20 cellular contexts compared by ENCODE assay signal in genomic region chr1:8899046-8899445, GRCh38. TPM values are rescaled to one million over a fixed set of nuclear protein-coding genes. Genes with fewer than 3 reads are reported as not detected.
A peak's percentile ranks its signal among the peaks of the same experiment; 100 is the strongest.
DNase-seq lines count a peak whose midpoint lies in the region; ATAC-seq lines count a peak whose summit lies in the region.
"Had no signal": no experiment of that assay in that cellular context is flagged by ENCODE, and none has a peak within 500 bp of the region (broad histone marks: within the 10 kb centered on the region; RNA-seq: fewer than 3 reads in every experiment).

No MANE protein-coding gene starts in this region.

- H3K27me3 Mint-ChIP-seq in activated T-cell treated with anti-CD3 and anti-CD28 coated beads, Interleukin-2, amount 50 U/mL, for 72 hours (ENCODE audit: low read depth) = no peaks in the 10 kb centered on the region
- H3K27me3 Mint-ChIP-seq in naive thymus-derived CD4-positive, alpha-beta T cell = no peaks in the 10 kb centered on the region

- peak overlapping the region; percentile 100 for H3K27ac Mint-ChIP-seq in activated T-cell treated with anti-CD3 and anti-CD28 coated beads, Interleukin-2, amount 50 U/mL, for 72 hours
- H3K27ac Mint-ChIP-seq in activated naive CD4-positive, alpha-beta T cell treated with anti-CD3 and anti-CD28 coated beads, Interleukin-2, amount 50 U/mL, for 72 hours = peak overlapping the region; percentile 99 to 100
- H3K27ac Mint-ChIP-seq in naive thymus-derived CD4-positive, alpha-beta T cell = peak overlapping the region in 5 of 9 donors; percentile 64 to 99 (median 88)

- peaks cover 11 to 23% of the 10 kb centered on the region in 2 donors for H3K36me3 Mint-ChIP-seq in activated T-cell treated with anti-CD3 and anti-CD28 coated beads, Interleukin-2, amount 50 U/mL, for 72 hours (ENCODE audit: insufficient read depth in 2 of 2)
- H3K36me3 Mint-ChIP-seq in activated naive CD4-positive, alpha-beta T cell treated with anti-CD3 and anti-CD28 coated beads, Interleukin-2, amount 50 U/mL, for 72 hours = peaks cover 12 to 37% of the 10 kb centered on the region in 2 donors
- H3K36me3 Mint-ChIP-seq in naive thymus-derived CD4-positive, alpha-beta T cell = peaks cover 0 to 24% (median 0%) of the 10 kb centered on the region in 5 donors

- peaks cover 5 to 20% of the 10 kb centered on the region in 2 donors for H3K4me1 ChIP-seq in naive thymus-derived CD4-positive, alpha-beta T cell (ENCODE audit: control insufficient read depth in 2 of 2, insufficient read depth in 2 of 2, low read length in 2 of 2)

- H3K4me3 Mint-ChIP-seq in activated T-cell treated with anti-CD3 and anti-CD28 coated beads, Interleukin-2, amount 50 U/mL, for 72 hours = peak overlapping the region; percentile 75 to 88
- peak overlapping the region in 2 of 10 donors; percentile 47 to 77 for H3K4me3 Mint-ChIP-seq in naive thymus-derived CD4-positive, alpha-beta T cell

- CTCF ChIA-PET in naive thymus-derived CD4-positive, alpha-beta T cell (lab: Charles Lee) = interaction anchor here (1.2 kb wide), 1 partner anchor 50 kb away, joined by 3 read pairs; no protein-coding TSS in a partner anchor

- no peak overlapping the region for H3K4me3 ChIP-seq in naive thymus-derived CD4-positive, alpha-beta T cell (ENCODE audit: low read length)
- H3K4me3 ChIP-seq: transverse colon had no signal

- no peaks in the 10 kb centered on the region for H3K27me3 ChIP-seq in naive thymus-derived CD4-positive, alpha-beta T cell (ENCODE audit: control insufficient read depth in 2 of 2, insufficient read depth in 2 of 2, low read length in 2 of 2)
- H3K27me3 ChIP-seq: transverse colon had no signal

- POLR2A ChIA-PET in naive thymus-derived CD4-positive, alpha-beta T cell (lab: Charles Lee) = interaction anchor here (1.7 kb wide), 1 partner anchor 20 kb away, joined by 9 read pairs; the partner anchor contains the start of gene ENO1

- peaks cover 12% of the 10 kb centered on the region for H3K9me3 ChIP-seq in KOPT-K1 (ENCODE audit: insufficient read depth, low read length, poor library complexity, severe bottlenecking)
- H3K9me3 ChIP-seq in naive thymus-derived CD4-positive, alpha-beta T cell (ENCODE audit: control insufficient read depth in 2 of 3, low read length in 3 of 3) = no peaks in the 10 kb centered on the region
- H3K9me3 ChIP-seq: transverse colon had no signal

- no peaks in the 10 kb centered on the region for H3K36me3 ChIP-seq in KOPT-K1 (ENCODE audit: insufficient read depth, low read length)
- H3K36me3 ChIP-seq in naive thymus-derived CD4-positive, alpha-beta T cell (ENCODE audit: control insufficient read depth in 2 of 3, insufficient read depth in 3 of 3, low read length in 3 of 3) = no peaks in the 10 kb centered on the region
- H3K36me3 ChIP-seq: transverse colon had no signal

- intact Hi-C loops in naive thymus-derived CD4-positive, alpha-beta T cell (cut with micrococcal nuclease) = no loop called here

- H3K9me3 Mint-ChIP-seq in activated T-cell treated with anti-CD3 and anti-CD28 coated beads, Interleukin-2, amount 50 U/mL, for 72 hours = no peaks in the 10 kb centered on the region
- peaks cover 0 to 7% of the 10 kb centered on the region in 2 donors for H3K9me3 Mint-ChIP-seq in activated naive CD4-positive, alpha-beta T cell treated with anti-CD3 and anti-CD28 coated beads, Interleukin-2, amount 50 U/mL, for 72 hours
- peaks cover 0 to 5% (median 0%) of the 10 kb centered on the region in 11 donors for H3K9me3 Mint-ChIP-seq in naive thymus-derived CD4-positive, alpha-beta T cell

- H3K27ac ChIP-seq in KOPT-K1 (ENCODE audit: low read depth, low read length, poor library complexity, severe bottlenecking) = peak overlapping the region; percentile 77
- H3K27ac ChIP-seq in naive thymus-derived CD4-positive, alpha-beta T cell (ENCODE audit: low read depth, low read length) = peak overlapping the region; percentile 65
- H3K27ac ChIP-seq: transverse colon had no signal

- no peak for DNase-seq in activated T-cell treated with anti-CD3 and anti-CD28 coated beads, Interleukin-2, amount 50 U/mL, for 72 hours
- DNase-seq in activated T-cell treated with anti-CD3 and anti-CD28 coated beads, Interleukin-2, amount 50 U/mL, for 1 hour = no peak
- no peak for DNase-seq in activated naive CD4-positive, alpha-beta T cell treated with anti-CD3 and anti-CD28 coated beads, Interleukin-2, amount 50 U/mL, for 72 hours (ENCODE audit: low spot score in 2 of 2)
- no peak for DNase-seq in naive thymus-derived CD4-positive, alpha-beta T cell
- DNase-seq in NCI-H446 (lab: John Stamatoyannopoulos, UW) (no peak), superior temporal gyrus (ENCODE audit: extremely low spot score) (no peak)
- DNase-seq in effector CD4-positive, alpha-beta T cell = no peak
- DNase-seq: cerebellar nuclear complex, DMS53, GF-D8, HFFc6, left colon, NCI-H1417, NCI-H526 treated with DMSO at 0.1 percent for 48 hours, transverse colon had no signal

- H3K4me1 Mint-ChIP-seq in activated T-cell treated with anti-CD3 and anti-CD28 coated beads, Interleukin-2, amount 50 U/mL, for 72 hours (ENCODE audit: low read depth) = peaks cover 63% of the 10 kb centered on the region
- H3K4me1 Mint-ChIP-seq in naive thymus-derived CD4-positive, alpha-beta T cell = peaks cover 10 to 47% (median 21%) of the 10 kb centered on the region in 7 donors

- no peak for ATAC-seq in activated T-cell treated with anti-CD3 and anti-CD28 coated beads, Interleukin-2, amount 50 U/mL, for 72 hours (replicated peaks in 1 of 2)
- ATAC-seq in activated naive CD4-positive, alpha-beta T cell treated with anti-CD3 and anti-CD28 coated beads, Interleukin-2, amount 50 U/mL, for 72 hours = no peak
- no peak for ATAC-seq in naive thymus-derived CD4-positive, alpha-beta T cell
- ATAC-seq: left colon, Right ventricle myocardium inferior had no signal

RNA-seq across cellular contexts. Expression of gene ENO1, which starts 20.6 kb away (rescaled TPM):
- 1,000 to 10,000 TPM; 1,803 to 1,841 TPM for total RNA-seq in activated T-cell treated with anti-CD3 and anti-CD28 coated beads, Interleukin-2, amount 50 U/mL, for 72 hours
- 1,000 to 10,000 TPM; 1,473 to 3,739 TPM for total RNA-seq in activated naive CD4-positive, alpha-beta T cell treated with anti-CD3 and anti-CD28 coated beads, Interleukin-2, amount 50 U/mL, for 72 hours
- total RNA-seq in naive thymus-derived CD4-positive, alpha-beta T cell = 1,000 to 10,000 TPM in 1 of 5 experiments, 100 to 1,000 TPM in 4; 198 to 3,569 (median 264) TPM
- polyA plus RNA-seq in naive thymus-derived CD4-positive, alpha-beta T cell = 1,000 to 10,000 TPM in 1 of 2 donors, 100 to 1,000 TPM in 1; 944 to 1,140 TPM

RNA-seq across cellular contexts. Expression of gene CA6, which starts 46.6 kb away (rescaled TPM):
- 1 to 10 TPM; 1.6 to 2.5 TPM for total RNA-seq in activated T-cell treated with anti-CD3 and anti-CD28 coated beads, Interleukin-2, amount 50 U/mL, for 72 hours
- 1 to 10 TPM in 1 of 2 donors, under 1 TPM in 1; 0.66 to 1.7 TPM for total RNA-seq in activated naive CD4-positive, alpha-beta T cell treated with anti-CD3 and anti-CD28 coated beads, Interleukin-2, amount 50 U/mL, for 72 hours
- total RNA-seq in naive thymus-derived CD4-positive, alpha-beta T cell = 1 to 10 TPM in 2 of 5 experiments, under 1 TPM in 3; 0.49 to 5.9 (median 0.90) TPM
- 1 to 10 TPM; 3.6 to 9.3 TPM for polyA plus RNA-seq in naive thymus-derived CD4-positive, alpha-beta T cell
- total RNA-seq: astrocyte, HFFc6, left colon, mesenteric fat pad, transverse colon had no signal
- polyA plus RNA-seq: neural cell had no signal
